Comparison of ENCODE assay signal across 1 cellular context in genomic region chr1:212566522-212567479, GRCh38.
A peak's percentile ranks its signal among the peaks of the same experiment; 100 is the strongest.
TF ChIP-seq lines count a peak whose summit lies in the region.

No MANE protein-coding gene starts in this region.

TF ChIP-seq in GM12878, 131 proteins besides CTCF, POLR2A, EP300 and RAD21 (continued from another document):
- TF ChIP-seq EGR1 (IDR thresholded peaks at IDR 0.05; ENCODE audit: borderline replicate concordance in 1 of 2, low read depth in 2 of 2, low read length in 2 of 2) (no peak), FOS (IDR thresholded peaks at IDR 0.05; ENCODE audit: borderline replicate concordance, extremely low read depth, insufficient read length) (no peak), CHD2 (IDR thresholded peaks at IDR 0.05; ENCODE audit: borderline replicate concordance, low read depth, low read length) (peak; percentile 59; the same call in 1 of the 2 replicates), JUNB (IDR thresholded peaks at IDR 0.05) (peak; percentile 97), PAX5 (IDR thresholded peaks at IDR 0.05; ENCODE audit: borderline replicate concordance, low read depth, low read length) (peak; percentile 79; the same call in 1 of the 2 replicates), LARP7 (IDR thresholded peaks at IDR 0.05) (no peak), POLR2AphosphoS2 (IDR thresholded peaks at IDR 0.05; ENCODE audit: low read depth, low read length) (no peak), BRCA1 (IDR thresholded peaks at IDR 0.05; ENCODE audit: low read depth, low read length) (no peak), NR2C2 (IDR thresholded peaks at IDR 0.05; ENCODE audit: borderline replicate concordance, control insufficient read depth, insufficient read length, low read depth) (no peak), CBX3 (IDR thresholded peaks at IDR 0.05; ENCODE audit: borderline replicate concordance, low read depth) (no peak), MTA3 (IDR thresholded peaks at IDR 0.05; ENCODE audit: borderline replicate concordance, low read length) (peak; percentile 94; the same call in 1 of the 2 replicates), HDGF (IDR thresholded peaks at IDR 0.05) (0 out of 2 replicates have a peak, but pooled peaks have one; percentile 26), NR2C1 (IDR thresholded peaks at IDR 0.05) (peak; percentile 63), GABPA (IDR thresholded peaks at IDR 0.05; ENCODE audit: low read depth) (peak; percentile 72), NFIC (IDR thresholded peaks at IDR 0.05; ENCODE audit: low read depth, low read length) (peak; percentile 99), BCL11A (IDR thresholded peaks at IDR 0.05; ENCODE audit: low read depth, low read length) (peak; percentile 91), YBX1 (IDR thresholded peaks at IDR 0.05) (no peak), HDAC6 (IDR thresholded peaks at IDR 0.05; ENCODE audit: unreplicated experiment) (no peak), BHLHE40 (IDR thresholded peaks at IDR 0.05; ENCODE audit: borderline replicate concordance in 1 of 2, low read depth in 2 of 2, low read length in 1 of 2) (peak; percentile 91 to 94), TCF3 (IDR thresholded peaks at IDR 0.05; ENCODE audit: borderline replicate concordance, insufficient read depth, low read depth, low read length) (peak; percentile 96), RCOR1 (conservative IDR thresholded peaks at IDR 0.05; ENCODE audit: low read depth, low read length) (no peak), SIN3A (IDR thresholded peaks at IDR 0.05; ENCODE audit: low read depth, low read length) (peak; percentile 77; the same call in 1 of the 2 replicates), SMC3 (IDR thresholded peaks at IDR 0.05; ENCODE audit: borderline replicate concordance, low read length) (peak; percentile 15; the same call in 1 of the 2 replicates), USF2 (IDR thresholded peaks at IDR 0.05; ENCODE audit: borderline replicate concordance, low read depth, low read length) (no peak), SREBF1 (IDR thresholded peaks at IDR 0.05; ENCODE audit: low read length) (peak; percentile 61; the same call in 1 of the 2 replicates), TCF7 (IDR thresholded peaks at IDR 0.05; ENCODE audit: borderline replicate concordance) (peak; percentile 100), CREM (IDR thresholded peaks at IDR 0.05; ENCODE audit: low read depth) (peak; percentile 89), EED (IDR thresholded peaks at IDR 0.05; ENCODE audit: low read depth) (peak; percentile 87), ZNF217 (IDR thresholded peaks at IDR 0.05) (no peak), ZSCAN29 (IDR thresholded peaks at IDR 0.05) (no peak), SUZ12 (IDR thresholded peaks at IDR 0.05; ENCODE audit: unreplicated experiment) (no peak), REST (IDR thresholded peaks at IDR 0.05; ENCODE audit: low read depth, low read length) (no peak), EZH2 (IDR thresholded peaks at IDR 0.05; ENCODE audit: borderline replicate concordance, control insufficient read depth, low read depth, low read length) (no peak), RELA (IDR thresholded peaks at IDR 0.05; ENCODE audit: borderline replicate concordance, partially characterized antibody) (peak; percentile 81), ETV6 (conservative IDR thresholded peaks at IDR 0.05 in 1 of 2, IDR thresholded peaks at IDR 0.05 in 1 of 2; ENCODE audit: borderline replicate concordance in 1 of 2, low read depth in 1 of 2) (peak in 1 of 2 experiments; percentile 74; a peak in 2 of 4 replicates), SMAD1 (IDR thresholded peaks at IDR 0.05; ENCODE audit: low read depth, partially characterized antibody) (peak; percentile 73), CEBPZ (IDR thresholded peaks at IDR 0.05; ENCODE audit: low read depth, low read length) (no peak), ESRRA (IDR thresholded peaks at IDR 0.05; ENCODE audit: low read length) (0 out of 2 replicates have a peak, but pooled peaks have one; percentile 33), ATF2 (IDR thresholded peaks at IDR 0.05; ENCODE audit: low read length) (peak; percentile 99), RB1 (IDR thresholded peaks at IDR 0.05; ENCODE audit: borderline replicate concordance) (no peak)
- TF ChIP-seq, protein P1, sequence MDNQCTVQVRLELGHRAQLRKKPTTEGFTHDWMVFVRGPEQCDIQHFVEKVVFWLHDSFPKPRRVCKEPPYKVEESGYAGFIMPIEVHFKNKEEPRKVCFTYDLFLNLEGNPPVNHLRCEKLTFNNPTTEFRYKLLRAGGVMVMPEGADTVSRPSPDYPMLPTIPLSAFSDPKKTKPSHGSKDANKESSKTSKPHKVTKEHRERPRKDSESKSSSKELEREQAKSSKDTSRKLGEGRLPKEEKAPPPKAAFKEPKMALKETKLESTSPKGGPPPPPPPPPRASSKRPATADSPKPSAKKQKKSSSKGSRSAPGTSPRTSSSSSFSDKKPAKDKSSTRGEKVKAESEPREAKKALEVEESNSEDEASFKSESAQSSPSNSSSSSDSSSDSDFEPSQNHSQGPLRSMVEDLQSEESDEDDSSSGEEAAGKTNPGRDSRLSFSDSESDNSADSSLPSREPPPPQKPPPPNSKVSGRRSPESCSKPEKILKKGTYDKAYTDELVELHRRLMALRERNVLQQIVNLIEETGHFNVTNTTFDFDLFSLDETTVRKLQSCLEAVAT (IDR thresholded peaks at IDR 0.05), result peak; percentile 86
- TF ChIP-seq, protein P2, sequence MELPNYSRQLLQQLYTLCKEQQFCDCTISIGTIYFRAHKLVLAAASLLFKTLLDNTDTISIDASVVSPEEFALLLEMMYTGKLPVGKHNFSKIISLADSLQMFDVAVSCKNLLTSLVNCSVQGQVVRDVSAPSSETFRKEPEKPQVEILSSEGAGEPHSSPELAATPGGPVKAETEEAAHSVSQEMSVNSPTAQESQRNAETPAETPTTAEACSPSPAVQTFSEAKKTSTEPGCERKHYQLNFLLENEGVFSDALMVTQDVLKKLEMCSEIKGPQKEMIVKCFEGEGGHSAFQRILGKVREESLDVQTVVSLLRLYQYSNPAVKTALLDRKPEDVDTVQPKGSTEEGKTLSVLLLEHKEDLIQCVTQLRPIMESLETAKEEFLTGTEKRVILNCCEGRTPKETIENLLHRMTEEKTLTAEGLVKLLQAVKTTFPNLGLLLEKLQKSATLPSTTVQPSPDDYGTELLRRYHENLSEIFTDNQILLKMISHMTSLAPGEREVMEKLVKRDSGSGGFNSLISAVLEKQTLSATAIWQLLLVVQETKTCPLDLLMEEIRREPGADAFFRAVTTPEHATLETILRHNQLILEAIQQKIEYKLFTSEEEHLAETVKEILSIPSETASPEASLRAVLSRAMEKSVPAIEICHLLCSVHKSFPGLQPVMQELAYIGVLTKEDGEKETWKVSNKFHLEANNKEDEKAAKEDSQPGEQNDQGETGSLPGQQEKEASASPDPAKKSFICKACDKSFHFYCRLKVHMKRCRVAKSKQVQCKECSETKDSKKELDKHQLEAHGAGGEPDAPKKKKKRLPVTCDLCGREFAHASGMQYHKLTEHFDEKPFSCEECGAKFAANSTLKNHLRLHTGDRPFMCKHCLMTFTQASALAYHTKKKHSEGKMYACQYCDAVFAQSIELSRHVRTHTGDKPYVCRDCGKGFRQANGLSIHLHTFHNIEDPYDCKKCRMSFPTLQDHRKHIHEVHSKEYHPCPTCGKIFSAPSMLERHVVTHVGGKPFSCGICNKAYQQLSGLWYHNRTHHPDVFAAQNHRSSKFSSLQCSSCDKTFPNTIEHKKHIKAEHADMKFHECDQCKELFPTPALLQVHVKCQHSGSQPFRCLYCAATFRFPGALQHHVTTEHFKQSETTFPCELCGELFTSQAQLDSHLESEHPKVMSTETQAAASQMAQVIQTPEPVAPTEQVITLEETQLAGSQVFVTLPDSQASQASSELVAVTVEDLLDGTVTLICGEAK (IDR thresholded peaks at IDR 0.05; ENCODE audit: borderline replicate concordance), result no peak
- TF ChIP-seq, protein P3, sequence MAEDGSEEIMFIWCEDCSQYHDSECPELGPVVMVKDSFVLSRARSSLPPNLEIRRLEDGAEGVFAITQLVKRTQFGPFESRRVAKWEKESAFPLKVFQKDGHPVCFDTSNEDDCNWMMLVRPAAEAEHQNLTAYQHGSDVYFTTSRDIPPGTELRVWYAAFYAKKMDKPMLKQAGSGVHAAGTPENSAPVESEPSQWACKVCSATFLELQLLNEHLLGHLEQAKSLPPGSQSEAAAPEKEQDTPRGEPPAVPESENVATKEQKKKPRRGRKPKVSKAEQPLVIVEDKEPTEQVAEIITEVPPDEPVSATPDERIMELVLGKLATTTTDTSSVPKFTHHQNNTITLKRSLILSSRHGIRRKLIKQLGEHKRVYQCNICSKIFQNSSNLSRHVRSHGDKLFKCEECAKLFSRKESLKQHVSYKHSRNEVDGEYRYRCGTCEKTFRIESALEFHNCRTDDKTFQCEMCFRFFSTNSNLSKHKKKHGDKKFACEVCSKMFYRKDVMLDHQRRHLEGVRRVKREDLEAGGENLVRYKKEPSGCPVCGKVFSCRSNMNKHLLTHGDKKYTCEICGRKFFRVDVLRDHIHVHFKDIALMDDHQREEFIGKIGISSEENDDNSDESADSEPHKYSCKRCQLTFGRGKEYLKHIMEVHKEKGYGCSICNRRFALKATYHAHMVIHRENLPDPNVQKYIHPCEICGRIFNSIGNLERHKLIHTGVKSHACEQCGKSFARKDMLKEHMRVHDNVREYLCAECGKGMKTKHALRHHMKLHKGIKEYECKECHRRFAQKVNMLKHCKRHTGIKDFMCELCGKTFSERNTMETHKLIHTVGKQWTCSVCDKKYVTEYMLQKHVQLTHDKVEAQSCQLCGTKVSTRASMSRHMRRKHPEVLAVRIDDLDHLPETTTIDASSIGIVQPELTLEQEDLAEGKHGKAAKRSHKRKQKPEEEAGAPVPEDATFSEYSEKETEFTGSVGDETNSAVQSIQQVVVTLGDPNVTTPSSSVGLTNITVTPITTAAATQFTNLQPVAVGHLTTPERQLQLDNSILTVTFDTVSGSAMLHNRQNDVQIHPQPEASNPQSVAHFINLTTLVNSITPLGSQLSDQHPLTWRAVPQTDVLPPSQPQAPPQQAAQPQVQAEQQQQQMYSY (CRISPR knock-in tag; IDR thresholded peaks at IDR 0.05), result no peak
- TF ChIP-seq, protein P4, sequence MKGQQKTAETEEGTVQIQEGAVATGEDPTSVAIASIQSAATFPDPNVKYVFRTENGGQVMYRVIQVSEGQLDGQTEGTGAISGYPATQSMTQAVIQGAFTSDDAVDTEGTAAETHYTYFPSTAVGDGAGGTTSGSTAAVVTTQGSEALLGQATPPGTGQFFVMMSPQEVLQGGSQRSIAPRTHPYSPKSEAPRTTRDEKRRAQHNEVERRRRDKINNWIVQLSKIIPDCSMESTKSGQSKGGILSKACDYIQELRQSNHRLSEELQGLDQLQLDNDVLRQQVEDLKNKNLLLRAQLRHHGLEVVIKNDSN (IDR thresholded peaks at IDR 0.05; ENCODE audit: borderline replicate concordance, extremely low read length, insufficient read depth, low read depth, low read length), result no peak
